Comparison of ENCODE assay signal across 12 cellular contexts in genomic region chr6:79601020-79601609, GRCh38. TPM values are rescaled to one million over a fixed set of nuclear protein-coding genes. Genes with fewer than 3 reads are reported as not detected.
DNase-seq lines count a peak whose midpoint lies in the region; ATAC-seq and TF ChIP-seq lines count a peak whose summit lies in the region.
"Had no signal": no experiment of that assay in that cellular context is flagged by ENCODE, and none has a peak within 500 bp of the region (broad histone marks: within the 10 kb centered on the region; RNA-seq: fewer than 3 reads in every experiment).

No MANE protein-coding gene starts in this region.

- H3K27me3 ChIP-seq in testis, result no peaks in the 10 kb centered on the region

- TF ChIP-seq CTCF in C4-2B (conservative IDR thresholded peaks at IDR 0.05), result no peak
- TF ChIP-seq CTCF in mucosa of descending colon (IDR thresholded peaks at IDR 0.05), result no peak
- no peak for TF ChIP-seq CTCF in testis (IDR thresholded peaks at IDR 0.05)

- 81 to 82% methylated on average over 3 of the region's 3 CpGs for WGBS in testis, 2 donors

- H3K4me3 ChIP-seq in mucosa of descending colon (no peak overlapping the region), testis (no peak overlapping the region)

- no peak for TF ChIP-seq POLR2A in testis (IDR thresholded peaks at IDR 0.05)

- H3K9me3 ChIP-seq in mucosa of descending colon, result no peaks in the 10 kb centered on the region
- H3K9me3 ChIP-seq in testis, result no peaks in the 10 kb centered on the region

- ATAC-seq in mucosa of descending colon (peak; percentile 89), HG02885 (IDR thresholded peaks at IDR 0.05; ENCODE audit: poor library complexity, unreplicated experiment) (no peak)
- ATAC-seq: natural killer cell had no signal

- no peaks in the 10 kb centered on the region for H3K36me3 ChIP-seq in mucosa of descending colon (ENCODE audit: low read depth)
- no peaks in the 10 kb centered on the region for H3K36me3 ChIP-seq in testis (ENCODE audit: low read depth, missing control alignments)

- intact Hi-C loops in mucosa of descending colon (cut with DNase I, micrococcal nuclease) (no loop called here), testis (cut with DNase I; ENCODE audit: low total_unique reads) (no loop called here)

- H3K27ac ChIP-seq in C4-2B (peak overlapping the region; percentile 58), cingulate gyrus (ENCODE audit: low read depth, low read length) (peak overlapping the region; percentile 13), testis (no peak overlapping the region)

- DNase-seq in M059J (ENCODE audit: low read depth) (peak; percentile 89), mucosa of descending colon (no peak), NCI-H146 (lab: John Stamatoyannopoulos, UW) (no peak), testis (no peak), CD1c-positive myeloid dendritic cell (ENCODE audit: extremely low spot score) (no peak)
- DNase-seq: activated CD4-positive, alpha-beta memory T cell treated with anti-CD3 and anti-CD28 coated beads, Interleukin-2, amount 10 ng/mL, durations not matched to agents 7 days and 5 days; natural killer cell; stimulated activated CD4-positive, alpha-beta T cell treated with anti-CD3 and anti-CD28 coated beads, Interleukin-1b, Interleukin-23, amount 100 ng/mL, for 48 hours; substantia nigra had no signal

- H3K4me1 ChIP-seq in mucosa of descending colon (ENCODE audit: low read depth) (peaks cover 33% of the 10 kb centered on the region), testis (no peaks in the 10 kb centered on the region)

RNA-seq across cellular contexts. Expression of gene SH3BGRL2, which starts 30.0 kb away (rescaled TPM):
- 6.4 and 9.8 TPM in 2 replicates for total RNA-seq in M059J (2014; rRNA removed; shearing (Covaris generic))
- total RNA-seq in mucosa of descending colon (100 to 1,000 TPM in 2 of 3 donors, 10 to 100 TPM in 1; 63.2 to 158 (median 127) TPM), testis (1 to 10 TPM; 6.3 to 9.8 TPM)
- 5.5 TPM for polyA plus RNA-seq in testis (ENCODE audit: insufficient read depth, low read depth, low replicate concordance)

Comparison
In these comparisons a context has a peak if more than half of its experiments do, and no peak if none do; other contexts are left out.
1. H3K27ac ChIP-seq: peak in C4-2B (single experiment) and cingulate gyrus (single experiment); none in testis (0 of 2).